In the genomic region with DNA sequence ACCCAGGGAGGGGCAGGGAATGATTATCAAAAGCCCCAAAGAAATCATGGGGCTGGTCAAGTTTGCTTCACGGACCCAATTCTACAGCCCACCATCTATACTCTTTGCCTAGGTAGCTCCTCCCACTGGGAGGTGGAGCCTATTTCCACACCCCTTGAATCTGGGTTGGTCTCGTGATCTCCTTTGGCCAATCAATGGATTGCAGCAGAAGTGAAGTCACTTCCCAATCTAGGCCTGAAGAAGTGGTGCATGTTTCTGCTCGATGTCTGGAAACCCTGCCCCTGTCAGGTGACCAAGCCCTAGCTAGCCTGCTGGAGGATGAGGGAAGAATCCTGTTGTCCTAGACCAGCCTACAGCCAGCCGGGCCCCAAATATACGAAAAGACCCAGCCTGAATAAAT, we compare ENCODE assay signal across 7 cellular contexts.
A peak's percentile ranks its signal among the peaks of the same experiment; 100 is the strongest.
DNase-seq lines count a peak whose midpoint lies in the region; ATAC-seq and TF ChIP-seq lines count a peak whose summit lies in the region.
"Not testable (repeated sequence)": the region's sequence is repeated elsewhere in the genome, so short reads cannot be mapped to it uniquely, and the experiment has no call there.

No MANE protein-coding gene starts in this region.

- not testable (repeated sequence) for H3K79me2 ChIP-seq in Karpas-422 (ENCODE audit: low read length); PC-3 (ENCODE audit: low read length)

- H3K9me3 Mint-ChIP-seq in activated naive CD8-positive, alpha-beta T cell treated with anti-CD3 and anti-CD28 coated beads, Interleukin-2, amount 50 U/mL, for 24 hours: not testable (repeated sequence)

- no CpG with 5 or more reads among the region's 5 CpGs for WGBS in neuronal stem cell (ENCODE audit: extremely low coverage in 2 of 2, insufficient read length in 2 of 2, insufficient replicate concordance in 1 of 2), 2 donors

- H4K8ac ChIP-seq in neuronal stem cell (ENCODE audit: low read depth, low read length): not testable (repeated sequence)

- H2BK5ac ChIP-seq in neuronal stem cell (ENCODE audit: low read length): not testable (repeated sequence)

- H3K36me3 ChIP-seq in Karpas-422 (ENCODE audit: insufficient read depth, low read length); PC-3 (ENCODE audit: low read depth, low read length); iPS-15b (ENCODE audit: control insufficient read depth, insufficient read depth, low read length); neuronal stem cell (replicated peaks in 1 of 2; ENCODE audit: control insufficient read depth in 2 of 2, insufficient read depth in 2 of 2, low read length in 2 of 2): not testable (repeated sequence)

- H2BK15ac ChIP-seq in neuronal stem cell (ENCODE audit: low read length): not testable (repeated sequence)

- not testable (repeated sequence) for H4K91ac ChIP-seq in neuronal stem cell (ENCODE audit: low read depth, low read length, poor library complexity)

- not testable (repeated sequence) for H3K27ac ChIP-seq in Karpas-422 (ENCODE audit: low read length); PC-3 (ENCODE audit: low read length)
- peak overlapping the region; percentile 26 for H3K27ac ChIP-seq in neuronal stem cell (replicated peaks; ENCODE audit: low read length)

- H3K4me2 ChIP-seq in Karpas-422 (ENCODE audit: low read depth, low read length, poor library complexity, severe bottlenecking); PC-3 (ENCODE audit: low read length); neuronal stem cell (ENCODE audit: insufficient read depth, low read length, poor library complexity, severe bottlenecking): not testable (repeated sequence)

- not testable (repeated sequence) for H3K4me3 ChIP-seq in Karpas-422 (ENCODE audit: low read length); PC-3 (ENCODE audit: low read length); neuronal stem cell (ENCODE audit: low read length in 2 of 2)
- peak overlapping the region; percentile 37 for H3K4me3 ChIP-seq in iPS-15b (ENCODE audit: low read depth, low read length)

- H2AFZ ChIP-seq in Karpas-422 (ENCODE audit: low read length); PC-3 (ENCODE audit: low read length): not testable (repeated sequence)
- peak overlapping the region; percentile 40 for H2AFZ ChIP-seq in neuronal stem cell (ENCODE audit: low read length)

- intact Hi-C loops in PC-3 (cut with micrococcal nuclease): not testable (repeated sequence)

- not testable (repeated sequence) for H3K9ac ChIP-seq in Karpas-422 (ENCODE audit: low read length); PC-3 (ENCODE audit: low read length); neuronal stem cell (ENCODE audit: low read depth, low read length, poor library complexity)
- peak overlapping the region; percentile 70 for H3K9ac ChIP-seq in iPS-15b (ENCODE audit: low read depth, low read length)

- CTCF ChIA-PET in PC-3 (lab: Charles Lee): not testable (repeated sequence)

- H3K27me3 Mint-ChIP-seq in activated naive CD8-positive, alpha-beta T cell treated with anti-CD3 and anti-CD28 coated beads, Interleukin-2, amount 50 U/mL, for 24 hours: not testable (repeated sequence)

- H3K27ac Mint-ChIP-seq in activated naive CD8-positive, alpha-beta T cell treated with anti-CD3 and anti-CD28 coated beads, Interleukin-2, amount 50 U/mL, for 24 hours: not testable (repeated sequence)

- not testable (repeated sequence) for H3K36me3 Mint-ChIP-seq in activated naive CD8-positive, alpha-beta T cell treated with anti-CD3 and anti-CD28 coated beads, Interleukin-2, amount 50 U/mL, for 24 hours (ENCODE audit: low read depth)

- not testable (repeated sequence) for H3K14ac ChIP-seq in neuronal stem cell (ENCODE audit: low read length)

- H3K9me3 ChIP-seq in Karpas-422 (ENCODE audit: low read length); PC-3 (ENCODE audit: low read length); iPS-15b (ENCODE audit: control insufficient read depth, insufficient read depth, low read length); neuronal stem cell (replicated peaks in 1 of 2; ENCODE audit: control insufficient read depth in 2 of 2, insufficient read depth in 1 of 2, low read depth in 1 of 2, low read length in 2 of 2): not testable (repeated sequence)

- H3K4ac ChIP-seq in neuronal stem cell (ENCODE audit: low read length): not testable (repeated sequence)

- POLR2A ChIA-PET in PC-3 (lab: Charles Lee; ENCODE audit: unreplicated experiment): not testable (repeated sequence)

- not testable (repeated sequence) for H3F3A ChIP-seq in PC-3 (ENCODE audit: low read length, unreplicated experiment)

- H3K23ac ChIP-seq in neuronal stem cell (ENCODE audit: low read depth, low read length, poor library complexity): not testable (repeated sequence)

- H3K27me3 ChIP-seq in Karpas-422 (ENCODE audit: low read length); PC-3 (ENCODE audit: low read length); iPS-15b (ENCODE audit: control insufficient read depth, insufficient read depth, low read length); neuronal stem cell (ENCODE audit: control insufficient read depth in 3 of 3, insufficient read depth in 3 of 3, low read depth in 1 of 3, low read length in 3 of 3): not testable (repeated sequence)

- H4K20me1 ChIP-seq in Karpas-422 (ENCODE audit: insufficient read depth, low read depth, low read length); PC-3 (ENCODE audit: low read length): not testable (repeated sequence)

- H3K79me1 ChIP-seq in neuronal stem cell (ENCODE audit: low read depth, low read length): not testable (repeated sequence)

- H3K4me1 Mint-ChIP-seq in activated naive CD8-positive, alpha-beta T cell treated with anti-CD3 and anti-CD28 coated beads, Interleukin-2, amount 50 U/mL, for 24 hours: not testable (repeated sequence)

- H2AK5ac ChIP-seq in neuronal stem cell (ENCODE audit: low read depth, low read length): not testable (repeated sequence)

- ATAC-seq in PC-3: peak; percentile 45; the same call in 1 of the 2 replicates
- peak; percentile 72 for ATAC-seq in activated naive CD8-positive, alpha-beta T cell treated with anti-CD3 and anti-CD28 coated beads, Interleukin-2, amount 50 U/mL, for 24 hours

- BruUV-seq in PC-3 (replicated peaks; lab: Mats Ljungman, UMichigan): not testable (repeated sequence)

- not testable (repeated sequence) for H2BK120ac ChIP-seq in neuronal stem cell (ENCODE audit: low read depth, low read length)

- not testable (repeated sequence) for H3K4me1 ChIP-seq in Karpas-422 (ENCODE audit: low read length); PC-3 (ENCODE audit: insufficient read depth, low read length); iPS-15b (ENCODE audit: control insufficient read depth, insufficient read depth, low read length); neuronal stem cell (ENCODE audit: control insufficient read depth in 2 of 2, insufficient read depth in 1 of 2, low read depth in 1 of 2, low read length in 2 of 2)

- H2BK12ac ChIP-seq in neuronal stem cell (ENCODE audit: low read length): not testable (repeated sequence)

- H3K4me3 Mint-ChIP-seq in activated naive CD8-positive, alpha-beta T cell treated with anti-CD3 and anti-CD28 coated beads, Interleukin-2, amount 50 U/mL, for 24 hours: not testable (repeated sequence)

- not testable (repeated sequence) for H3K18ac ChIP-seq in neuronal stem cell (ENCODE audit: low read length)

- DNase-seq in ELF-1 (ENCODE audit: low read depth, low spot score): peak; percentile 91
- peak; percentile 69 for DNase-seq in Karpas-422
- peak; percentile 22 for DNase-seq in PC-3
- peak; percentile 43 to 51 for DNase-seq in activated CD4-positive, alpha-beta T cell treated with anti-CD3 and anti-CD28 coated beads, Interleukin-2, amount 50 U/mL, for 48 hours
- DNase-seq in activated naive CD8-positive, alpha-beta T cell treated with anti-CD3 and anti-CD28 coated beads, Interleukin-2, amount 50 U/mL, for 24 hours: peak; percentile 55
- DNase-seq in neuronal stem cell (ENCODE audit: low spot score): not testable (repeated sequence)

- H3K9me2 ChIP-seq in Karpas-422 (replicated peaks; ENCODE audit: insufficient read depth, low read length); PC-3 (replicated peaks; ENCODE audit: low read length): not testable (repeated sequence)

- not testable (repeated sequence) for TF ChIP-seq CTCF in PC-3 (conservative IDR thresholded peaks at IDR 0.05; ENCODE audit: low read depth, low read length)
